9 cellular contexts compared by ENCODE assay signal in the genomic region with DNA sequence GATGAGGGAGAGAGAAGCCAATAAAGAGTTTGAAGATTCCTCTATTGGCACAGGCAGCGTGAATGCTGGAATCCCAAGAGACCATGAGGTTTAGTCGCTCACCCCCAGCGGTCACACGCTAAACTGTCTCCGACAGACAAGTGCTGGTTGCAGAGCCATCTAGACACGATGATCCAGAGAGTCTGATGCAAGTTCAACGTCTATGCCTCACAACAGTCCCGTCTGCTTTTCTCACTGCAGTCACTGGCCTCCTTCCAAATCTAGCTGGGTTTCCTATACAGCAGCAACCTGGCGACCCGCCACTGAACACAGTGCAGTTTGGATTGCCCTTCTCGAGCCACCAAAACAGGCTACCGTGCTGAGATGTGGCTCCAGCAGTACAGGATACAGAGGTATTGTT.
DNase-seq lines count a peak whose midpoint lies in the region; ATAC-seq, FAIRE-seq and TF ChIP-seq lines count a peak whose summit lies in the region.
"Had no signal": no experiment of that assay in that cellular context is flagged by ENCODE, and none has a peak within 500 bp of the region (broad histone marks: within the 10 kb centered on the region; RNA-seq: fewer than 3 reads in every experiment).

No MANE protein-coding gene starts in this region.

- intact Hi-C loops in A673 (cut with micrococcal nuclease; ENCODE audit: unreplicated experiment) (no loop called here), GM12878 (cut with micrococcal nuclease; ENCODE audit: unreplicated experiment) (no loop called here)

- 6% methylated on average over 12 of the region's 12 CpGs for WGBS in GM12878 (ENCODE audit: insufficient coverage, insufficient replicate concordance, low lambda C conversion rate, missing lambda C conversion rate)

- no peak for TF ChIP-seq RAD21 in GM12878 (IDR thresholded peaks at IDR 0.05; ENCODE audit: insufficient read depth, low read depth, low read length)

- H3K27ac ChIP-seq in A673 (ENCODE audit: low read depth, low read length, poor library complexity, severe bottlenecking), result no peak overlapping the region
- no peak overlapping the region for H3K27ac ChIP-seq in GM12878 (ENCODE audit: control insufficient read depth, insufficient read depth)

- no peak for TF ChIP-seq EP300 in GM12878 (IDR thresholded peaks at IDR 0.05; ENCODE audit: borderline replicate concordance in 1 of 2, control insufficient read depth in 1 of 2, low read depth in 2 of 2, low read length in 2 of 2)

- H3K9me3 ChIP-seq in A673 (ENCODE audit: low read depth, low read length, poor library complexity, severe bottlenecking), result no peaks in the 10 kb centered on the region
- H3K9me3 ChIP-seq in GM12878 (replicated peaks; ENCODE audit: control insufficient read depth, insufficient read depth, low read length), result no peaks in the 10 kb centered on the region; the same call in 2 of the 3 replicates

- no peak overlapping the region for H3K4me2 ChIP-seq in GM12878 (ENCODE audit: control insufficient read depth, insufficient read depth)

- TF ChIP-seq CTCF in A673 (conservative IDR thresholded peaks at IDR 0.05; ENCODE audit: low read depth, low read length) (peak; percentile 35), GM12878 (IDR thresholded peaks at IDR 0.05 in 2 of 3, conservative IDR thresholded peaks at IDR 0.05 in 1 of 3; ENCODE audit: control insufficient read depth in 2 of 3, extremely low read depth in 1 of 3, insufficient read depth in 1 of 3, low read depth in 3 of 3, low read length in 3 of 3) (peak; percentile 18 to 36 (median 27); a peak in 5 of 6 replicates)

- DNase-seq in A673 (ENCODE audit: low spot score), result peak; percentile 73
- peak; percentile 47 for DNase-seq in GM12878 (ENCODE audit: low read depth, low spot score)
- no peak for DNase-seq in amniotic stem cell (lab: John Stamatoyannopoulos, UW)
- no peak for DNase-seq in stimulated activated CD4-positive, alpha-beta T cell treated with anti-CD3 and anti-CD28 coated beads, Interleukin-4, amount 100 ng/mL, for 24 hours
- DNase-seq in SW480 (ENCODE audit: low spot score), result no peak
- DNase-seq in NCI-H748 (lab: John Stamatoyannopoulos, UW; ENCODE audit: unreplicated experiment), result no peak

- H3K4me1 ChIP-seq in A673 (ENCODE audit: insufficient read depth, low read length, poor library complexity, severe bottlenecking) (peaks cover 5% of the 10 kb centered on the region), GM12878 (ENCODE audit: control insufficient read depth, insufficient read depth, low read length) (peaks cover 15% of the 10 kb centered on the region)

- H3K36me3 ChIP-seq in A673 (ENCODE audit: insufficient read depth, low read length, poor library complexity, severe bottlenecking), result no peaks in the 10 kb centered on the region
- H3K36me3 ChIP-seq in GM12878 (ENCODE audit: control insufficient read depth in 2 of 2, insufficient read depth in 2 of 2, low read length in 1 of 2), result no peaks in the 10 kb centered on the region

- H3K4me3 ChIP-seq in A673 (ENCODE audit: low read depth, low read length, poor library complexity, severe bottlenecking) (no peak overlapping the region), GM12878 (no peak overlapping the region)
- H3K4me3 ChIP-seq: lung had no signal

- RAD21 ChIA-PET in GM12878 (lab: Charles Lee; ENCODE audit: unreplicated experiment), result no interaction called here

- POLR2A ChIA-PET in A673 (lab: Charles Lee; ENCODE audit: low non-redundant PET), result no interaction called here
- POLR2A ChIA-PET in GM12878 (lab: Charles Lee), result no interaction called here

- peak; percentile 54 for FAIRE-seq in GM12878 (lab: Jason Lieb, UNC)

- SMC1A ChIA-PET in GM12878 (lab: Charles Lee; ENCODE audit: uncharacterized antibody, unreplicated experiment), result interaction anchor here (0.8 to 2.1 kb wide), 3 partner anchors 25 to 54 kb away, joined by 3 to 5 read pairs (median 5); no protein-coding TSS in a partner anchor

- no peaks in the 10 kb centered on the region for H3K27me3 ChIP-seq in A673 (replicated peaks; ENCODE audit: insufficient read depth, low read depth, low read length, poor library complexity)
- H3K27me3 ChIP-seq in GM12878 (replicated peaks in 1 of 2; ENCODE audit: control insufficient read depth in 2 of 2, insufficient read depth in 2 of 2, low read length in 1 of 2), result no peaks in the 10 kb centered on the region

- BruUV-seq in A673 (replicated peaks; lab: Mats Ljungman, UMichigan) (no TSS peak), GM12878 (replicated peaks; lab: Mats Ljungman, UMichigan) (no TSS peak)

- no peak for TF ChIP-seq POLR2A in GM12878 (IDR thresholded peaks at IDR 0.05; ENCODE audit: low read depth, low read length)

- CTCF ChIA-PET in A673 (lab: Charles Lee), result no interaction called here
- CTCF ChIA-PET in GM12878 (lab: Yijun Ruan, JAX), result interaction anchor here (1.4 kb wide), 1 partner anchor 11 kb away, joined by 3 read pairs; no protein-coding TSS in a partner anchor

- H3K9ac ChIP-seq in GM12878 (ENCODE audit: control insufficient read depth, insufficient read depth, low read length), result no peak overlapping the region

- no peaks in the 10 kb centered on the region for H3K79me2 ChIP-seq in GM12878 (ENCODE audit: control insufficient read depth, insufficient read depth, low read length)

- H4K20me1 ChIP-seq in GM12878 (ENCODE audit: control insufficient read depth, insufficient read depth), result no peaks in the 10 kb centered on the region

- ATAC-seq in GM19043 (IDR thresholded peaks at IDR 0.05; ENCODE audit: low read depth, unreplicated experiment) (peak; percentile 54), HG03442 (IDR thresholded peaks at IDR 0.05; ENCODE audit: unreplicated experiment) (peak; percentile 63), GM12878 (peak; percentile 80)

- in situ Hi-C loops in GM12878 (cut with MboI), result no loop called here

- H2AFZ ChIP-seq in GM12878 (ENCODE audit: control insufficient read depth, low read depth, low read length), result no peak overlapping the region

TF ChIP-seq in GM12878, 131 proteins besides CTCF, POLR2A, EP300 and RAD21:
- TF ChIP-seq, protein P1, sequence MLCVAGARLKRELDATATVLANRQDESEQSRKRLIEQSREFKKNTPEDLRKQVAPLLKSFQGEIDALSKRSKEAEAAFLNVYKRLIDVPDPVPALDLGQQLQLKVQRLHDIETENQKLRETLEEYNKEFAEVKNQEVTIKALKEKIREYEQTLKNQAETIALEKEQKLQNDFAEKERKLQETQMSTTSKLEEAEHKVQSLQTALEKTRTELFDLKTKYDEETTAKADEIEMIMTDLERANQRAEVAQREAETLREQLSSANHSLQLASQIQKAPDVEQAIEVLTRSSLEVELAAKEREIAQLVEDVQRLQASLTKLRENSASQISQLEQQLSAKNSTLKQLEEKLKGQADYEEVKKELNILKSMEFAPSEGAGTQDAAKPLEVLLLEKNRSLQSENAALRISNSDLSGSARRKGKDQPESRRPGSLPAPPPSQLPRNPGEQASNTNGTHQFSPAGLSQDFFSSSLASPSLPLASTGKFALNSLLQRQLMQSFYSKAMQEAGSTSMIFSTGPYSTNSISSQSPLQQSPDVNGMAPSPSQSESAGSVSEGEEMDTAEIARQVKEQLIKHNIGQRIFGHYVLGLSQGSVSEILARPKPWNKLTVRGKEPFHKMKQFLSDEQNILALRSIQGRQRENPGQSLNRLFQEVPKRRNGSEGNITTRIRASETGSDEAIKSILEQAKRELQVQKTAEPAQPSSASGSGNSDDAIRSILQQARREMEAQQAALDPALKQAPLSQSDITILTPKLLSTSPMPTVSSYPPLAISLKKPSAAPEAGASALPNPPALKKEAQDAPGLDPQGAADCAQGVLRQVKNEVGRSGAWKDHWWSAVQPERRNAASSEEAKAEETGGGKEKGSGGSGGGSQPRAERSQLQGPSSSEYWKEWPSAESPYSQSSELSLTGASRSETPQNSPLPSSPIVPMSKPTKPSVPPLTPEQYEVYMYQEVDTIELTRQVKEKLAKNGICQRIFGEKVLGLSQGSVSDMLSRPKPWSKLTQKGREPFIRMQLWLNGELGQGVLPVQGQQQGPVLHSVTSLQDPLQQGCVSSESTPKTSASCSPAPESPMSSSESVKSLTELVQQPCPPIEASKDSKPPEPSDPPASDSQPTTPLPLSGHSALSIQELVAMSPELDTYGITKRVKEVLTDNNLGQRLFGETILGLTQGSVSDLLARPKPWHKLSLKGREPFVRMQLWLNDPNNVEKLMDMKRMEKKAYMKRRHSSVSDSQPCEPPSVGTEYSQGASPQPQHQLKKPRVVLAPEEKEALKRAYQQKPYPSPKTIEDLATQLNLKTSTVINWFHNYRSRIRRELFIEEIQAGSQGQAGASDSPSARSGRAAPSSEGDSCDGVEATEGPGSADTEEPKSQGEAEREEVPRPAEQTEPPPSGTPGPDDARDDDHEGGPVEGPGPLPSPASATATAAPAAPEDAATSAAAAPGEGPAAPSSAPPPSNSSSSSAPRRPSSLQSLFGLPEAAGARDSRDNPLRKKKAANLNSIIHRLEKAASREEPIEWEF (IDR thresholded peaks at IDR 0.05; ENCODE audit: insufficient replicate concordance, low read depth, low read length), result no peak
- TF ChIP-seq MEF2B (IDR thresholded peaks at IDR 0.05; ENCODE audit: partially characterized antibody, poor library complexity, severe bottlenecking) (peak; percentile 96), TCF12 (IDR thresholded peaks at IDR 0.05; ENCODE audit: low read depth, low read length) (peak; percentile 41; the same call in 1 of the 2 replicates), BHLHE40 (IDR thresholded peaks at IDR 0.05; ENCODE audit: borderline replicate concordance in 1 of 2, low read depth in 2 of 2, low read length in 1 of 2) (peak in 1 of 2 experiments; percentile 21; a peak in 1 of 4 replicates)

Comparison
In these comparisons a context has a peak if more than half of its experiments do, and no peak if none do; other contexts are left out.
1. DNase-seq: peak in A673 (single experiment) and GM12878 (single experiment); none in amniotic stem cell (single experiment), stimulated activated CD4-positive, alpha-beta T cell treated with anti-CD3 and anti-CD28 coated beads, Interleukin-4, amount 100 ng/mL, for 24 hours (single experiment), SW480 (single experiment) and NCI-H748 (single experiment).
2. Peak in every context shown above with its lines, with median percentiles within 50 percentile points of each other: ATAC-seq.